ENCODE assay signal across 9 cellular contexts in genomic region chr3:48595526-48596121, GRCh38. TPM values are rescaled to one million over a fixed set of nuclear protein-coding genes. Genes with fewer than 3 reads are reported as not detected.
DNase-seq lines count a peak whose midpoint lies in the region; ATAC-seq and TF ChIP-seq lines count a peak whose summit lies in the region.
"Had no signal": no experiment of that assay in that cellular context is flagged by ENCODE, and none has a peak within 500 bp of the region (broad histone marks: within the 10 kb centered on the region; RNA-seq: fewer than 3 reads in every experiment).

No MANE protein-coding gene starts in this region.

- intact Hi-C loops in posterior vena cava (cut with DNase I) = no loop called here

- H3K27me3 ChIP-seq in RWPE2 (ENCODE audit: insufficient read depth, poor library complexity, severe bottlenecking) = no peaks in the 10 kb centered on the region

- ATAC-seq in RWPE2 (ENCODE audit: low read depth) (peak; percentile 40), GM21825 (IDR thresholded peaks at IDR 0.05; ENCODE audit: unreplicated experiment) (no peak), GM21737 (IDR thresholded peaks at IDR 0.05; ENCODE audit: unreplicated experiment) (no peak)

- peak; percentile 97 for DNase-seq in EL
- peak; percentile 98 for DNase-seq in RWPE2 (ENCODE audit: low spot score)
- peak; percentile 58 for DNase-seq in fibroblast of peridontal ligament (ENCODE audit: extremely low read depth)
- peak; percentile 93 for DNase-seq in posterior vena cava (ENCODE audit: low spot score)
- no peak for DNase-seq in HuH-7 (ENCODE audit: low spot score)
- DNase-seq in activated T-cell treated with anti-CD3 and anti-CD28 coated beads, Interleukin-2, amount 50 U/mL, for 1 hour = no peak
- DNase-seq: activated naive CD8-positive, alpha-beta T cell treated with anti-CD3 and anti-CD28 coated beads, Interleukin-2, amount 10 ng/mL, durations not matched to agents 7 days and 5 days had no signal

- H3K4me1 ChIP-seq in RWPE2 (ENCODE audit: insufficient read depth, poor library complexity, severe bottlenecking) = peaks cover 48% of the 10 kb centered on the region

- H3K4me3 ChIP-seq in RWPE2 (ENCODE audit: severe bottlenecking) = peak overlapping the region; percentile 77

- peaks cover 60% of the 10 kb centered on the region for H3K36me3 ChIP-seq in RWPE2 (ENCODE audit: low read depth)

- peak overlapping the region; percentile 98 for H3K27ac ChIP-seq in RWPE2 (ENCODE audit: poor library complexity, severe bottlenecking)

- no peaks in the 10 kb centered on the region for H3K9me3 ChIP-seq in RWPE2 (ENCODE audit: severe bottlenecking)

- TF ChIP-seq CTCF in RWPE2 (IDR thresholded peaks at IDR 0.05; ENCODE audit: poor library complexity, severe bottlenecking) = no peak

RNA-seq across cellular contexts. Expression of gene COL7A1, which starts 0.5 kb away (rescaled TPM):
- 1 to 10 TPM; 4.2 to 5.3 TPM for total RNA-seq in posterior vena cava

RNA-seq across cellular contexts. Expression of gene UQCRC1, which starts 13.8 kb away (rescaled TPM):
- total RNA-seq in posterior vena cava = 100 to 1,000 TPM; 134 to 135 TPM

RNA-seq across cellular contexts. Expression of gene TMEM89, which starts 25.9 kb away (rescaled TPM):
- total RNA-seq in posterior vena cava = not detected
- total RNA-seq: activated naive CD8-positive, alpha-beta T cell treated with anti-CD3 and anti-CD28 coated beads, Interleukin-2, amount 10 ng/mL, durations not matched to agents 7 days and 5 days had no signal

RNA-seq across cellular contexts. Expression of gene UCN2, which starts 32.0 kb away (rescaled TPM):
- not detected for total RNA-seq in posterior vena cava
- total RNA-seq: activated naive CD8-positive, alpha-beta T cell treated with anti-CD3 and anti-CD28 coated beads, Interleukin-2, amount 10 ng/mL, durations not matched to agents 7 days and 5 days had no signal

RNA-seq across cellular contexts. Expression of gene PFKFB4, which starts 39.0 kb away (rescaled TPM):
- total RNA-seq in posterior vena cava = 1 to 10 TPM; 2.0 to 4.5 TPM

Comparison
In these comparisons a context has a peak if more than half of its experiments do, and no peak if none do; other contexts are left out.
1. DNase-seq: peak in EL (single experiment), RWPE2 (single experiment), fibroblast of peridontal ligament (single experiment) and posterior vena cava (single experiment); none in HuH-7 (single experiment) and activated T-cell treated with anti-CD3 and anti-CD28 coated beads, Interleukin-2, amount 50 U/mL, for 1 hour (single experiment).